Comparison of ENCODE assay signal across 15 cellular contexts in genomic region chr11:9740202-9740881, GRCh38.
A peak's percentile ranks its signal among the peaks of the same experiment; 100 is the strongest.
DNase-seq lines count a peak whose midpoint lies in the region; ATAC-seq and TF ChIP-seq lines count a peak whose summit lies in the region.
"Had no signal": no experiment of that assay in that cellular context is flagged by ENCODE, and none has a peak within 500 bp of the region (broad histone marks: within the 10 kb centered on the region; RNA-seq: fewer than 3 reads in every experiment).

No MANE protein-coding gene starts in this region.

- no peak for TF ChIP-seq CTCF in Caco-2 (IDR thresholded peaks at IDR 0.05; ENCODE audit: insufficient read depth in 1 of 2, low read depth in 1 of 2, low read length in 1 of 2, severe bottlenecking in 1 of 2, unreplicated experiment in 1 of 2)
- TF ChIP-seq CTCF in nephron progenitor cell (IDR thresholded peaks at IDR 0.05) = no peak

- no peaks in the 10 kb centered on the region for H3K27me3 ChIP-seq in Caco-2 (replicated peaks; ENCODE audit: control insufficient read depth, insufficient read depth, low read length)
- H3K27me3 ChIP-seq: MG63 had no signal

- DNase-seq in Caco-2 = peak; percentile 64 to 65
- no peak for DNase-seq in nephron progenitor cell
- no peak for DNase-seq in naive thymus-derived CD8-positive, alpha-beta T cell
- no peak for DNase-seq in NK-92 (lab: John Stamatoyannopoulos, UW; ENCODE audit: unreplicated experiment)
- DNase-seq: activated CD4-positive, alpha-beta T cell treated with anti-CD3 and anti-CD28 coated beads, Interleukin-2, amount 50 U/mL, for 1 hour; activated T-cell treated with anti-CD3 and anti-CD28 coated beads, Interleukin-2, amount 50 U/mL, for 24 hours; mesendoderm; MG63; NCI-H2029; posterior cingulate gyrus had no signal

- peaks cover 10% of the 10 kb centered on the region for H3K9me3 Mint-ChIP-seq in Caco-2 (ENCODE audit: unreplicated experiment)
- H3K9me3 Mint-ChIP-seq in IgD-negative memory B cell = peaks cover 0 to 1% (median 0%) of the 10 kb centered on the region in 3 donors
- peaks cover 9% of the 10 kb centered on the region for H3K9me3 Mint-ChIP-seq in dendritic cell treated with granulocyte-macrophage colony-stimulating factor and Interleukin-4, amounts not matched to agents 40 ng/mL and 50 ng/mL, for 4 days
- H3K9me3 Mint-ChIP-seq in nephron progenitor cell = peaks cover 28% of the 10 kb centered on the region
- peaks cover 8 to 17% (median 15%) of the 10 kb centered on the region in 9 donors for H3K9me3 Mint-ChIP-seq in naive thymus-derived CD8-positive, alpha-beta T cell

- peak overlapping the region; percentile 19 for H3K4me3 Mint-ChIP-seq in Caco-2 (ENCODE audit: unreplicated experiment)
- peak overlapping the region in 3 of 4 donors; percentile 57 to 89 (median 85) for H3K4me3 Mint-ChIP-seq in IgD-negative memory B cell
- H3K4me3 Mint-ChIP-seq in dendritic cell treated with granulocyte-macrophage colony-stimulating factor and Interleukin-4, amounts not matched to agents 40 ng/mL and 50 ng/mL, for 4 days = no peak overlapping the region
- H3K4me3 Mint-ChIP-seq in nephron progenitor cell = no peak overlapping the region
- no peak overlapping the region for H3K4me3 Mint-ChIP-seq in naive thymus-derived CD8-positive, alpha-beta T cell
- H3K4me3 Mint-ChIP-seq: activated T-cell treated with anti-CD3 and anti-CD28 coated beads, Interleukin-2, amount 50 U/mL, for 24 hours; CD14-positive monocyte had no signal

- H3K4me3 ChIP-seq in Caco-2 (ENCODE audit: low read depth, low read length) = no peak overlapping the region
- H3K4me3 ChIP-seq: MG63 had no signal

- H3K4me1 ChIP-seq in Caco-2 = peaks cover 27% of the 10 kb centered on the region

- H3K4me1 Mint-ChIP-seq in Caco-2 (ENCODE audit: low read depth, unreplicated experiment) (peaks cover 32% of the 10 kb centered on the region), IgD-negative memory B cell (peaks cover 48 to 55% (median 54%) of the 10 kb centered on the region in 3 donors), nephron progenitor cell (peaks cover 14% of the 10 kb centered on the region)
- H3K4me1 Mint-ChIP-seq in dendritic cell treated with granulocyte-macrophage colony-stimulating factor and Interleukin-4, amounts not matched to agents 40 ng/mL and 50 ng/mL, for 4 days (ENCODE audit: low read depth) = peaks cover 54% of the 10 kb centered on the region
- H3K4me1 Mint-ChIP-seq in naive thymus-derived CD8-positive, alpha-beta T cell = peaks cover 0 to 33% (median 0%) of the 10 kb centered on the region in 4 donors

- no peaks in the 10 kb centered on the region; the same call in 1 of the 2 replicates for H3K9me3 ChIP-seq in Caco-2

- CTCF ChIA-PET in Caco-2 (lab: Charles Lee) = interaction anchor here (1.0 to 1.6 kb wide), 5 partner anchors 8 to 234 kb away, joined by 3 to 6 read pairs (median 3); no protein-coding TSS in a partner anchor

- peak overlapping the region; percentile 63 for H3K27ac Mint-ChIP-seq in Caco-2 (ENCODE audit: unreplicated experiment)
- peak overlapping the region; percentile 88 to 99 (median 95) for H3K27ac Mint-ChIP-seq in IgD-negative memory B cell
- H3K27ac Mint-ChIP-seq in dendritic cell treated with granulocyte-macrophage colony-stimulating factor and Interleukin-4, amounts not matched to agents 40 ng/mL and 50 ng/mL, for 4 days = peak overlapping the region; percentile 63
- peak overlapping the region; percentile 5 for H3K27ac Mint-ChIP-seq in nephron progenitor cell
- H3K27ac Mint-ChIP-seq in naive thymus-derived CD8-positive, alpha-beta T cell = peak overlapping the region in 1 of 10 donors; percentile 22
- H3K27ac Mint-ChIP-seq: activated T-cell treated with anti-CD3 and anti-CD28 coated beads, Interleukin-2, amount 50 U/mL, for 24 hours had no signal

- BruUV-seq in Caco-2 (replicated peaks; lab: Mats Ljungman, UMichigan) = TSS peak; percentile 56

- ATAC-seq in GM21786 (IDR thresholded peaks at IDR 0.05; ENCODE audit: unreplicated experiment) (no peak), GM18909 (IDR thresholded peaks at IDR 0.05; ENCODE audit: poor library complexity, unreplicated experiment) (no peak)
- ATAC-seq in naive thymus-derived CD8-positive, alpha-beta T cell = no peak

- H3K36me3 Mint-ChIP-seq in Caco-2 (ENCODE audit: insufficient read depth, unreplicated experiment) (peaks cover 74% of the 10 kb centered on the region), IgD-negative memory B cell (peaks cover 32% of the 10 kb centered on the region), nephron progenitor cell (ENCODE audit: low read depth) (peaks cover 87% of the 10 kb centered on the region)
- H3K36me3 Mint-ChIP-seq in dendritic cell treated with granulocyte-macrophage colony-stimulating factor and Interleukin-4, amounts not matched to agents 40 ng/mL and 50 ng/mL, for 4 days (ENCODE audit: low read depth) = peaks cover 59% of the 10 kb centered on the region
- H3K36me3 Mint-ChIP-seq in naive thymus-derived CD8-positive, alpha-beta T cell = peaks cover 8 to 21% (median 15%) of the 10 kb centered on the region in 3 donors

- POLR2A ChIA-PET in Caco-2 (lab: Charles Lee) = interaction anchor here (1.3 kb wide), 1 partner anchor 279 kb away, joined by 4 read pairs; the partner anchor contains the start of gene ZNF143
- POLR2A ChIA-PET in naive thymus-derived CD8-positive, alpha-beta T cell (lab: Charles Lee) = no interaction called here

- H3K36me3 ChIP-seq in Caco-2 (ENCODE audit: control insufficient read depth, insufficient read depth, low read length) = peaks cover 3% of the 10 kb centered on the region; the same call in 1 of the 2 replicates

- intact Hi-C loops in Caco-2 (cut with micrococcal nuclease; ENCODE audit: unreplicated experiment) = loop anchor here (2.0 kb wide), 1 partner anchor 126 kb away; no protein-coding TSS in a partner anchor
- intact Hi-C loops in dendritic cell treated with granulocyte-macrophage colony-stimulating factor and Interleukin-4, amounts not matched to agents 40 ng/mL and 50 ng/mL, for 4 days (cut with micrococcal nuclease) = no loop called here

- H3K27me3 Mint-ChIP-seq in Caco-2 (ENCODE audit: insufficient read depth, unreplicated experiment) = no peaks in the 10 kb centered on the region
- H3K27me3 Mint-ChIP-seq in IgD-negative memory B cell = peaks cover 2% of the 10 kb centered on the region
- no peaks in the 10 kb centered on the region for H3K27me3 Mint-ChIP-seq in dendritic cell treated with granulocyte-macrophage colony-stimulating factor and Interleukin-4, amounts not matched to agents 40 ng/mL and 50 ng/mL, for 4 days
- no peaks in the 10 kb centered on the region for H3K27me3 Mint-ChIP-seq in nephron progenitor cell (ENCODE audit: low read depth, poor library complexity)
- H3K27me3 Mint-ChIP-seq in naive thymus-derived CD8-positive, alpha-beta T cell = no peaks in the 10 kb centered on the region
- H3K27me3 Mint-ChIP-seq: activated T-cell treated with anti-CD3 and anti-CD28 coated beads, Interleukin-2, amount 50 U/mL, for 24 hours had no signal

Comparison
In these comparisons a context has a peak if more than half of its experiments do, and no peak if none do; other contexts are left out.
1. DNase-seq: peak in Caco-2 (2 of 2); none in nephron progenitor cell (single experiment), naive thymus-derived CD8-positive, alpha-beta T cell (0 of 10) and NK-92 (single experiment).
2. H3K4me3 Mint-ChIP-seq: peak in Caco-2 (single experiment) and IgD-negative memory B cell (3 of 4); none in dendritic cell treated with granulocyte-macrophage colony-stimulating factor and Interleukin-4, amounts not matched to agents 40 ng/mL and 50 ng/mL, for 4 days (single experiment), nephron progenitor cell (single experiment) and naive thymus-derived CD8-positive, alpha-beta T cell (0 of 10).